22 cellular contexts compared by ENCODE assay signal in the genomic region with DNA sequence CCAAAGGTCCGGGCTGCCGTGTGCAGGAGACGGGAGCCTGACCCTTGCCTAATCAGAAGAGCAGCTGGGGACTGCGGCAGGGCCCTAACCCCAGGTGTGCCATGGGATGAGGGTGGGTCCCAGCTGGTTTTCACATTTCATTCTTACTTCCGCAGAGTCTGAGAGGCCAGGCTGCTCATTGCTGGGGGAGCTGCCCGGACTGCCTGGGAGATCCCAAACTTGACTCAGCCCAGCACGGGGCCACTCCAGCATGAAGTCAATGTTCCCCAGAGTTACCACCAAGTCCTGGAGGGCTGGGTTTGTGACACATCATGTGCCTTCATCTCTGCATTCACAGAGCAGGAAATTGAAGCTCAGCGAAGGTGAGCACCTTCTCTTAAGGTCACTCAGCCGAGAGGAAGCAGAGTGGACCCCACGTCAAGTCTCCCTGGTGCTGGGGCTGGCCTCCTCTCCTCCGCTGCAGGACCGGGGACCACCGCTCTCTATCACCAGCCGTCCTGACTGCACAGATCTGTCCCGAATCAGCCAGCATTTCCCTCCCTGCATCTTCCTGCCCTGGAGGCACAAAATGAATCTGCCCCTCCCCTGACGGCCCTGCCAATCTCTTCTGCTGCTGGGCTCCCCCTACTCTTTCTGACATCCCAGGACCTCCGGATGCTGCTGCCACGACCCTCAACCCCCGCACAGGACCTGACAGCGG. TPM values are rescaled to one million over a fixed set of nuclear protein-coding genes. Genes with fewer than 3 reads are reported as not detected.
A peak's percentile ranks its signal among the peaks of the same experiment; 100 is the strongest.
DNase-seq lines count a peak whose midpoint lies in the region; ATAC-seq, FAIRE-seq and TF ChIP-seq lines count a peak whose summit lies in the region.
"Had no signal": no experiment of that assay in that cellular context is flagged by ENCODE, and none has a peak within 500 bp of the region (broad histone marks: within the 10 kb centered on the region; RNA-seq: fewer than 3 reads in every experiment).

No MANE protein-coding gene starts in this region.

- H3K4me3 ChIP-seq in keratinocyte (ENCODE audit: control insufficient read depth in 2 of 3, extremely low read depth in 1 of 3, insufficient read depth in 2 of 3, low read depth in 1 of 3, low read length in 3 of 3) (no peak overlapping the region), psoas muscle (no peak overlapping the region), Karpas-422 (ENCODE audit: low read length) (no peak overlapping the region)
- H3K4me3 ChIP-seq: MG63, SK-N-MC had no signal

- H3K4me2 ChIP-seq in keratinocyte (ENCODE audit: control insufficient read depth, extremely low read depth, insufficient read depth, low read depth, low read length) (peak overlapping the region; percentile 39), Karpas-422 (ENCODE audit: low read depth, low read length, poor library complexity, severe bottlenecking) (no peak overlapping the region)
- H3K4me2 ChIP-seq: KMS-11 had no signal

- H3K27me3 ChIP-seq in keratinocyte (ENCODE audit: control insufficient read depth, extremely low read depth, insufficient read depth, low read length) (peaks cover 46% of the 10 kb centered on the region), psoas muscle (ENCODE audit: insufficient read depth in 3 of 3, low read length in 2 of 3) (peaks cover 0 to 35% (median 7%) of the 10 kb centered on the region in 3 donors), Karpas-422 (ENCODE audit: low read length) (no peaks in the 10 kb centered on the region; the same call in 1 of the 2 replicates)
- H3K27me3 ChIP-seq: MG63 had no signal

- H3K27me3 Mint-ChIP-seq in CD14-positive monocyte (ENCODE audit: low read depth in 3 of 3): peaks cover 0 to 4% (median 0%) of the 10 kb centered on the region in 3 donors

- TF ChIP-seq CTCF in CD14-positive monocyte (IDR thresholded peaks at IDR 0.05): no peak
- TF ChIP-seq CTCF in keratinocyte (optimal IDR thresholded peaks at IDR 0.05 in 1 of 3, IDR thresholded peaks at IDR 0.05 in 1 of 3, conservative IDR thresholded peaks at IDR 0.05 in 1 of 3; ENCODE audit: extremely low read depth in 1 of 3, insufficient read depth in 2 of 3, low read length in 3 of 3): no peak
- no peak for TF ChIP-seq CTCF in psoas muscle (IDR thresholded peaks at IDR 0.05)

- no peak for FAIRE-seq in keratinocyte (lab: Jason Lieb, UNC)
- FAIRE-seq: GM19239 had no signal

- H3K36me3 ChIP-seq in keratinocyte (ENCODE audit: control insufficient read depth in 2 of 2, extremely low read depth in 1 of 2, insufficient read depth in 2 of 2, low read length in 2 of 2) (no peaks in the 10 kb centered on the region), psoas muscle (ENCODE audit: insufficient read depth in 1 of 2, low read depth in 1 of 2) (no peaks in the 10 kb centered on the region), Karpas-422 (ENCODE audit: insufficient read depth, low read length) (no peaks in the 10 kb centered on the region)

- H3K27ac Mint-ChIP-seq in CD14-positive monocyte: peak overlapping the region in 1 of 7 donors; percentile 7
- H3K27ac Mint-ChIP-seq: CD4-positive, alpha-beta T cell had no signal

- peaks cover 4 to 9% (median 6%) of the 10 kb centered on the region in 7 donors for H3K9me3 Mint-ChIP-seq in CD14-positive monocyte

- no peak for ATAC-seq in psoas muscle
- ATAC-seq in HG02981 (IDR thresholded peaks at IDR 0.05; ENCODE audit: unreplicated experiment): no peak

- H3K4me1 Mint-ChIP-seq in CD14-positive monocyte: peaks cover 13% of the 10 kb centered on the region

- no peaks in the 10 kb centered on the region for H3K9me1 ChIP-seq in keratinocyte (ENCODE audit: control insufficient read depth, extremely low read depth, insufficient read depth, low read length)

- H3K4me3 Mint-ChIP-seq in CD14-positive monocyte: no peak overlapping the region
- H3K4me3 Mint-ChIP-seq: CD4-positive, alpha-beta T cell had no signal

- no peaks in the 10 kb centered on the region for H3K79me2 ChIP-seq in keratinocyte (ENCODE audit: control insufficient read depth, insufficient read depth, low read length)
- H3K79me2 ChIP-seq in Karpas-422 (ENCODE audit: low read length): no peaks in the 10 kb centered on the region

- H3K27ac ChIP-seq in keratinocyte (ENCODE audit: control insufficient read depth, insufficient read depth, low read length) (no peak overlapping the region), psoas muscle (no peak overlapping the region), Karpas-422 (ENCODE audit: low read length) (no peak overlapping the region)
- H3K27ac ChIP-seq: KMS-11, SK-N-MC had no signal

- dilution Hi-C loops in keratinocyte (cut with MboI; ENCODE audit: extremely low pct_ligation_motif_present, low sequenced_read_pairs): no loop called here

- H4K20me1 ChIP-seq in keratinocyte (ENCODE audit: control insufficient read depth, extremely low read depth, insufficient read depth, low read length): no peaks in the 10 kb centered on the region
- no peaks in the 10 kb centered on the region for H4K20me1 ChIP-seq in Karpas-422 (ENCODE audit: insufficient read depth, low read depth, low read length)

- no peaks in the 10 kb centered on the region for H3K9me2 ChIP-seq in Karpas-422 (replicated peaks; ENCODE audit: insufficient read depth, low read length)

- H3K36me3 Mint-ChIP-seq in CD14-positive monocyte: no peaks in the 10 kb centered on the region

- intact Hi-C loops in CD14-positive monocyte (cut with micrococcal nuclease): no loop called here
- intact Hi-C loops in psoas muscle (cut with DNase I): loop anchor here in 1 of 2 donors (10.0 kb wide), 1 partner anchor 298 kb away; no protein-coding TSS in a partner anchor

- H3K9ac ChIP-seq in keratinocyte (ENCODE audit: control insufficient read depth, extremely low read depth, insufficient read depth, low read length) (no peak overlapping the region), Karpas-422 (ENCODE audit: low read length) (no peak overlapping the region)
- H3K9ac ChIP-seq: KMS-11 had no signal

- H2AFZ ChIP-seq in keratinocyte (ENCODE audit: control insufficient read depth, low read length) (no peak overlapping the region), Karpas-422 (ENCODE audit: low read length) (no peak overlapping the region)

- H3K4me1 ChIP-seq in keratinocyte (ENCODE audit: control insufficient read depth, extremely low read depth, insufficient read depth, low read length) (peaks cover 30% of the 10 kb centered on the region), psoas muscle (peaks cover 4% of the 10 kb centered on the region), Karpas-422 (ENCODE audit: low read length) (no peaks in the 10 kb centered on the region)

- H3K9me3 ChIP-seq in keratinocyte (ENCODE audit: control insufficient read depth, low read depth, low read length) (peaks cover 4% of the 10 kb centered on the region), psoas muscle (peaks cover 12% of the 10 kb centered on the region), Karpas-422 (ENCODE audit: low read length) (peaks cover 3% of the 10 kb centered on the region; the same call in 1 of the 2 replicates)

- DNase-seq in CD14-positive monocyte (ENCODE audit: low spot score) (peak; percentile 34), NCI-H345 treated with DMSO at 0.1 percent for 48 hours (lab: John Stamatoyannopoulos, UW; ENCODE audit: unreplicated experiment) (peak; percentile 25), keratinocyte (ENCODE audit: low read depth, low spot score) (no peak), psoas muscle (peak; percentile 3 to 21), H4 (ENCODE audit: low spot score) (no peak), Karpas-422 (no peak)
- DNase-seq: ACHN; AML-193; Calu3; CD4-positive, alpha-beta T cell; DMS53; H7; MG63; NCI-H1105; NCI-H1694; NCI-H2171; NCI-H510A; NCI-H774 had no signal

- 67 to 69% (median 68%) methylated on average over 20 of the region's 20 CpGs for WGBS in psoas muscle, 3 donors

RNA-seq across cellular contexts. Expression of gene PHYKPL, which starts 54.6 kb away (rescaled TPM):
- polyA plus RNA-seq in CD14-positive monocyte: 10 to 100 TPM; 39.2 to 43.0 TPM
- polyA plus RNA-seq in keratinocyte: 27.6 to 53.5 TPM (median 38.8 TPM) in 3 replicates
- 28.6 TPM for polyA plus RNA-seq in keratinocyte (2011; ENCODE audit: low read depth)
- 18.7 and 26.0 TPM in 2 replicates for polyA plus RNA-seq in keratinocyte (2011; cell fraction: cytosol; rRNA removed)
- 125 and 140 TPM in 2 replicates for polyA plus RNA-seq in keratinocyte (2011; cell fraction: nucleus; rRNA removed)
- polyA plus RNA-seq in keratinocyte (2012; ENCODE audit: low replicate concordance): 24.6 and 30.8 TPM in 2 replicates
- 51.8 to 71.0 TPM (median 56.9 TPM) in 3 replicates for polyA minus RNA-seq in keratinocyte
- polyA minus RNA-seq in keratinocyte (2011; cell fraction: cytosol; rRNA and poly(A)+ RNA removed): 24.0 TPM
- polyA minus RNA-seq in keratinocyte (2011; cell fraction: nucleus; rRNA and poly(A)+ RNA removed): 46.8 and 59.5 TPM in 2 replicates
- 10 to 100 TPM; 43.2 to 51.6 (median 45.2) TPM for total RNA-seq in psoas muscle
- polyA plus RNA-seq in psoas muscle: 10 to 100 TPM; 22.3 to 43.9 (median 27.5) TPM
- total RNA-seq in H4 (2014; rRNA removed; shearing (Covaris generic)): 14.4 and 16.3 TPM in 2 replicates
- total RNA-seq in Karpas-422 (2014; rRNA removed; shearing (Covaris generic); ENCODE audit: low replicate concordance): 116 and 118 TPM in 2 replicates

Comparison
In these comparisons a context has a peak if more than half of its experiments do, and no peak if none do; other contexts are left out.
1. DNase-seq: peak in CD14-positive monocyte (single experiment), NCI-H345 treated with DMSO at 0.1 percent for 48 hours (single experiment) and psoas muscle (2 of 2); none in keratinocyte (single experiment), H4 (single experiment) and Karpas-422 (single experiment).